Comparison of ENCODE assay signal across 19 cellular contexts in genomic region chr1:30645807-30646206, GRCh38.
DNase-seq lines count a peak whose midpoint lies in the region; ATAC-seq and TF ChIP-seq lines count a peak whose summit lies in the region.
"Had no signal": no experiment of that assay in that cellular context is flagged by ENCODE, and none has a peak within 500 bp of the region (broad histone marks: within the 10 kb centered on the region; RNA-seq: fewer than 3 reads in every experiment).

No MANE protein-coding gene starts in this region.

- H2AFZ ChIP-seq in mammary epithelial cell (ENCODE audit: low read depth, low read length): no peak overlapping the region
- H2AFZ ChIP-seq in H9 (ENCODE audit: low read length): no peak overlapping the region

- H3K27ac ChIP-seq in mammary epithelial cell (ENCODE audit: insufficient read depth, low read depth, low read length): no peak overlapping the region
- no peak overlapping the region for H3K27ac ChIP-seq in H9 (ENCODE audit: insufficient read length, low read depth, low read length)
- H3K27ac ChIP-seq: esophagus muscularis mucosa, heart right ventricle had no signal

- no peak overlapping the region for H3K4me3 Mint-ChIP-seq in H9
- H3K4me3 Mint-ChIP-seq: activated CD4-positive, alpha-beta T cell treated with anti-CD3 and anti-CD28 coated beads, Interleukin-2, amount 10 ng/mL, durations not matched to agents 7 days and 5 days; mesothelial cell of epicardium; nephron progenitor cell; stimulated activated naive CD8-positive, alpha-beta T cell treated with anti-CD3 and anti-CD28 coated beads, Interleukin-15, Interleukin-2, amounts not matched to agents 100 ng/mL and 50 ng/mL, for 24 hours had no signal

- H4K5ac ChIP-seq in H9 (ENCODE audit: insufficient read length, low read depth, low read length): no peak overlapping the region

- H3K4ac ChIP-seq in H9 (ENCODE audit: low read depth, low read length): no peak overlapping the region

- H3K36me3 ChIP-seq in mammary epithelial cell (ENCODE audit: insufficient read depth, low read length): no peaks in the 10 kb centered on the region
- H3K36me3 ChIP-seq: esophagus muscularis mucosa, heart right ventricle had no signal

- H3K4me1 Mint-ChIP-seq in H9: peaks cover 0 to 10% of the 10 kb centered on the region in 2 experiments; a peak in 3 of 4 replicates

- no peaks in the 10 kb centered on the region for H3K79me1 ChIP-seq in H9 (ENCODE audit: insufficient read depth, low read depth, low read length, poor library complexity, severe bottlenecking)

- peak; percentile 71 for DNase-seq in AG20443 (ENCODE audit: low spot score)
- peak; percentile 61 for DNase-seq in LHCN-M2 (ENCODE audit: low read depth)
- peak; percentile 90 for DNase-seq in mammary epithelial cell
- DNase-seq in kidney tubule cell (ENCODE audit: low spot score): peak; percentile 86
- DNase-seq in NCI-H345 (lab: John Stamatoyannopoulos, UW): no peak
- no peak for DNase-seq in omental fat pad (ENCODE audit: low spot score)
- DNase-seq in H9: no peak
- DNase-seq: activated CD4-positive, alpha-beta T cell treated with anti-CD3 and anti-CD28 coated beads, Interleukin-2, amount 10 ng/mL, durations not matched to agents 7 days and 5 days; activated naive CD4-positive, alpha-beta T cell; dermis blood vessel endothelial cell; heart right ventricle; islet precursor cell; KBM-7; NCI-H1092; nephron progenitor cell had no signal

- no peak overlapping the region for H2BK5ac ChIP-seq in H9 (ENCODE audit: insufficient read length, low read length)

- H2BK15ac ChIP-seq in H9 (ENCODE audit: low read depth, low read length): no peak overlapping the region

- H3K4me1 ChIP-seq in mammary epithelial cell (ENCODE audit: insufficient read depth, low read length) (peaks cover 37% of the 10 kb centered on the region), H9 (ENCODE audit: insufficient read depth, low read length) (no peaks in the 10 kb centered on the region)
- H3K4me1 ChIP-seq: esophagus muscularis mucosa, heart right ventricle had no signal

- no TSS peak for BruUV-seq in mammary epithelial cell (replicated peaks; lab: Mats Ljungman, UMichigan)

- no peak overlapping the region for H2BK120ac ChIP-seq in H9 (ENCODE audit: low read depth, low read length, poor library complexity, severe bottlenecking)

- TF ChIP-seq CTCF in mammary epithelial cell (conservative IDR thresholded peaks at IDR 0.05 in 1 of 2, IDR thresholded peaks at IDR 0.05 in 1 of 2; ENCODE audit: extremely low read depth in 1 of 2, insufficient read depth in 1 of 2, low read depth in 1 of 2, low read length in 2 of 2) (no peak), omental fat pad (IDR thresholded peaks at IDR 0.05) (no peak), H9 (conservative IDR thresholded peaks at IDR 0.05) (no peak)

- no peaks in the 10 kb centered on the region for H4K20me1 ChIP-seq in mammary epithelial cell (ENCODE audit: insufficient read depth, low read length)
- no peaks in the 10 kb centered on the region for H4K20me1 ChIP-seq in H9 (ENCODE audit: control insufficient read depth, insufficient read depth, insufficient read length)

- no peak overlapping the region for H3K4me3 ChIP-seq in mammary epithelial cell (replicated peaks in 1 of 3; ENCODE audit: insufficient read depth in 1 of 3, low read depth in 2 of 3, low read length in 3 of 3)
- H3K4me3 ChIP-seq: esophagus muscularis mucosa, heart right ventricle had no signal

- CTCF ChIA-PET in mammary epithelial cell (lab: Charles Lee; ENCODE audit: low non-redundant PET): no interaction called here

- no peak overlapping the region for H3T11ph ChIP-seq in H9 (ENCODE audit: low read length)

- no peak overlapping the region for H3K9ac ChIP-seq in mammary epithelial cell (ENCODE audit: insufficient read depth, low read length)
- H3K9ac ChIP-seq in H9 (ENCODE audit: extremely low read depth, insufficient read length, low read length): no peak overlapping the region

- H2BK12ac ChIP-seq in H9 (ENCODE audit: insufficient read length, low read depth, low read length): no peak overlapping the region

- in situ Hi-C loops in mammary epithelial cell (cut with MboI; ENCODE audit: low sequenced_read_pairs in 2 of 2): no loop called here

- H3K14ac ChIP-seq in H9 (ENCODE audit: insufficient read depth, low read length): no peak overlapping the region

- peaks cover 7% of the 10 kb centered on the region for H3K27me3 Mint-ChIP-seq in H9 (ENCODE audit: low read depth)

- WGBS in mammary epithelial cell (ENCODE audit: low coverage, missing lambda C conversion rate): 57% methylated on average over 2 of the region's 3 CpGs
- no CpG with 5 or more reads among the region's 3 CpGs for WGBS in H9 (ENCODE audit: extremely low coverage, insufficient read length, low lambda C conversion rate)

- no peak overlapping the region; a peak in 1 of 7 replicates for H3K27ac Mint-ChIP-seq in H9
- H3K27ac Mint-ChIP-seq: activated CD4-positive, alpha-beta T cell treated with anti-CD3 and anti-CD28 coated beads, Interleukin-2, amount 10 ng/mL, durations not matched to agents 7 days and 5 days; mesothelial cell of epicardium; nephron progenitor cell; stimulated activated naive CD8-positive, alpha-beta T cell treated with anti-CD3 and anti-CD28 coated beads, Interleukin-15, Interleukin-2, amounts not matched to agents 100 ng/mL and 50 ng/mL, for 24 hours had no signal

- H2BK20ac ChIP-seq in H9 (ENCODE audit: low read depth, low read length, poor library complexity, severe bottlenecking): no peak overlapping the region

- no peak overlapping the region for H3K18ac ChIP-seq in H9 (ENCODE audit: insufficient read length, low read depth, low read length)

- no peaks in the 10 kb centered on the region for H3K79me2 ChIP-seq in mammary epithelial cell (ENCODE audit: insufficient read depth, low read length)
- H3K79me2 ChIP-seq in H9 (ENCODE audit: insufficient read depth, low read length): no peaks in the 10 kb centered on the region

- H3K23me2 ChIP-seq in H9 (ENCODE audit: insufficient read length, low read depth, low read length, poor library complexity, severe bottlenecking): no peaks in the 10 kb centered on the region

- dilution Hi-C loops in mammary epithelial cell (cut with HindIII; ENCODE audit: low sequenced_read_pairs): no loop called here

- ATAC-seq in GM18519 (IDR thresholded peaks at IDR 0.05; ENCODE audit: low FRiP score, unreplicated experiment): no peak
- ATAC-seq in omental fat pad (ENCODE audit: low FRiP score): no peak
- ATAC-seq: heart right ventricle had no signal

- H3K4me2 ChIP-seq in mammary epithelial cell (ENCODE audit: insufficient read depth, low read depth, low read length): no peak overlapping the region
- no peak overlapping the region for H3K4me2 ChIP-seq in H9 (ENCODE audit: insufficient read depth, insufficient read length, low read length)

- H3K9me3 Mint-ChIP-seq in H9: peaks cover 2% of the 10 kb centered on the region in 2 experiments; a peak in 4 of 5 replicates
- H3K9me3 Mint-ChIP-seq: activated CD4-positive, alpha-beta T cell treated with anti-CD3 and anti-CD28 coated beads, Interleukin-2, amount 10 ng/mL, durations not matched to agents 7 days and 5 days; mesothelial cell of epicardium; nephron progenitor cell; stimulated activated naive CD8-positive, alpha-beta T cell treated with anti-CD3 and anti-CD28 coated beads, Interleukin-15, Interleukin-2, amounts not matched to agents 100 ng/mL and 50 ng/mL, for 24 hours had no signal

- H3K36me3 Mint-ChIP-seq in H9 (ENCODE audit: insufficient read depth in 1 of 3, low read depth in 3 of 3): no peaks in the 10 kb centered on the region
- H3K36me3 Mint-ChIP-seq: mesothelial cell of epicardium had no signal

- no peak overlapping the region for H3K23ac ChIP-seq in H9 (ENCODE audit: insufficient read length, low read depth, low read length)

- H3K27me3 ChIP-seq in mammary epithelial cell (ENCODE audit: insufficient read depth, low read length) (no peaks in the 10 kb centered on the region), H9 (ENCODE audit: insufficient read depth, low read length) (no peaks in the 10 kb centered on the region)

- no peak overlapping the region for H3K56ac ChIP-seq in H9 (ENCODE audit: insufficient read length, low read depth, low read length)

- H2AK5ac ChIP-seq in H9 (ENCODE audit: insufficient read length, low read length): no peak overlapping the region

- no peaks in the 10 kb centered on the region for H3K9me3 ChIP-seq in mammary epithelial cell (replicated peaks; ENCODE audit: insufficient read depth, low read length)
- H3K9me3 ChIP-seq in H9 (ENCODE audit: control insufficient read depth, low read depth, low read length): no peaks in the 10 kb centered on the region
- H3K9me3 ChIP-seq: esophagus muscularis mucosa had no signal

- intact Hi-C loops in mammary epithelial cell (cut with micrococcal nuclease): loop anchor here (5.0 kb wide), 1 partner anchor 264 kb away; no protein-coding TSS in a partner anchor

- H4K91ac ChIP-seq in H9 (ENCODE audit: insufficient read length, low read depth, low read length): no peak overlapping the region

- H4K8ac ChIP-seq in H9 (replicated peaks; ENCODE audit: insufficient read length, low read depth, low read length): no peak overlapping the region

Comparison
In these comparisons a context has a peak if more than half of its experiments do, and no peak if none do; other contexts are left out.
1. DNase-seq: peak in AG20443 (single experiment), LHCN-M2 (single experiment), mammary epithelial cell (single experiment) and kidney tubule cell (single experiment); none in NCI-H345 (single experiment), omental fat pad (single experiment) and H9 (single experiment).